9 cellular contexts compared by ENCODE assay signal in genomic region chr3:32175607-32176197, GRCh38.
DNase-seq lines count a peak whose midpoint lies in the region; ATAC-seq and TF ChIP-seq lines count a peak whose summit lies in the region.
"Had no signal": no experiment of that assay in that cellular context is flagged by ENCODE, and none has a peak within 500 bp of the region (broad histone marks: within the 10 kb centered on the region; RNA-seq: fewer than 3 reads in every experiment).

No MANE protein-coding gene starts in this region.

- H3K79me2 ChIP-seq in OCI-LY7 (ENCODE audit: insufficient read depth, low read depth, low read length): no peaks in the 10 kb centered on the region

- H3K4me3 Mint-ChIP-seq in activated T-helper 1 cell treated with anti-CD3 and anti-CD28 coated beads, Interleukin-12 subunit alpha, Interleukin-12 subunit beta, Interleukin-2, Interleukin-4 antibody, amounts not matched to agents 30 ng/mL and 10 ng/mL and 1 ng/mL, durations not matched to agents 14 hours and 24 hours and 36 hours: no peak overlapping the region
- H3K4me3 Mint-ChIP-seq: activated naive CD4-positive, alpha-beta T cell treated with anti-CD3 and anti-CD28 coated beads, Interleukin-2, amount 50 U/mL, for 24 hours had no signal

- TF ChIP-seq CTCF in HEK293 (tag by site-specific recombination; IDR thresholded peaks at IDR 0.05) (no peak), OCI-LY7 (conservative IDR thresholded peaks at IDR 0.05; ENCODE audit: low read length) (peak; percentile 93)

- peaks cover 9% of the 10 kb centered on the region for H3K9me3 Mint-ChIP-seq in activated T-helper 1 cell treated with anti-CD3 and anti-CD28 coated beads, Interleukin-12 subunit alpha, Interleukin-12 subunit beta, Interleukin-2, Interleukin-4 antibody, amounts not matched to agents 30 ng/mL and 10 ng/mL and 1 ng/mL, durations not matched to agents 14 hours and 24 hours and 36 hours

- no peaks in the 10 kb centered on the region for H4K20me1 ChIP-seq in OCI-LY7 (ENCODE audit: insufficient read depth, low read length)

- BruUV-seq in OCI-LY7 (replicated peaks; lab: Mats Ljungman, UMichigan): no TSS peak

- no peak overlapping the region for H3K27ac Mint-ChIP-seq in activated T-helper 1 cell treated with anti-CD3 and anti-CD28 coated beads, Interleukin-12 subunit alpha, Interleukin-12 subunit beta, Interleukin-2, Interleukin-4 antibody, amounts not matched to agents 30 ng/mL and 10 ng/mL and 1 ng/mL, durations not matched to agents 14 hours and 24 hours and 36 hours
- H3K27ac Mint-ChIP-seq: activated naive CD4-positive, alpha-beta T cell treated with anti-CD3 and anti-CD28 coated beads, Interleukin-2, amount 50 U/mL, for 24 hours had no signal

- CTCF ChIA-PET in HEK293 (lab: Yijun Ruan, JAX): interaction anchor here (0.6 to 2.9 kb wide), 19 partner anchors 11 to 539 kb away, joined by 3 to 12 read pairs (median 3); no protein-coding TSS in a partner anchor
- CTCF ChIA-PET in OCI-LY7 (lab: Charles Lee; ENCODE audit: unreplicated experiment): no interaction called here

- H3K27me3 Mint-ChIP-seq in activated T-helper 1 cell treated with anti-CD3 and anti-CD28 coated beads, Interleukin-12 subunit alpha, Interleukin-12 subunit beta, Interleukin-2, Interleukin-4 antibody, amounts not matched to agents 30 ng/mL and 10 ng/mL and 1 ng/mL, durations not matched to agents 14 hours and 24 hours and 36 hours (ENCODE audit: insufficient read depth): no peaks in the 10 kb centered on the region
- H3K27me3 Mint-ChIP-seq: activated naive CD4-positive, alpha-beta T cell treated with anti-CD3 and anti-CD28 coated beads, Interleukin-2, amount 50 U/mL, for 24 hours had no signal

- POLR2A ChIA-PET in HEK293 (lab: Yijun Ruan, JAX): no interaction called here
- POLR2A ChIA-PET in OCI-LY7 (lab: Charles Lee): interaction anchor here (0.7 to 1.0 kb wide), 2 partner anchors 15 to 475 kb away, joined by 3 to 4 read pairs; no protein-coding TSS in a partner anchor

- H3K36me3 ChIP-seq in HEK293 (ENCODE audit: control insufficient read depth in 2 of 2, insufficient read depth in 1 of 2, low read length in 2 of 2) (no peaks in the 10 kb centered on the region; a peak in 1 of 3 replicates), OCI-LY7 (ENCODE audit: insufficient read depth, low read length) (peaks cover 18% of the 10 kb centered on the region)

- no peak overlapping the region for H3K4me2 ChIP-seq in OCI-LY7 (ENCODE audit: low read length)

- DNase-seq in COR-L47 (lab: John Stamatoyannopoulos, UW) (peak; percentile 59), OCI-LY7 (ENCODE audit: low spot score) (peak; percentile 82), glomerular visceral epithelial cell (ENCODE audit: extremely low spot score) (peak; percentile 61), putamen (ENCODE audit: low spot score) (no peak)
- peak; percentile 32 for DNase-seq in activated T-helper 1 cell treated with anti-CD3 and anti-CD28 coated beads, Interleukin-12 subunit alpha, Interleukin-12 subunit beta, Interleukin-2, Interleukin-4 antibody, amounts not matched to agents 30 ng/mL and 10 ng/mL and 1 ng/mL, durations not matched to agents 14 hours and 24 hours and 36 hours (ENCODE audit: low spot score)
- DNase-seq in stimulated activated CD4-positive, alpha-beta T cell treated with anti-CD3 and anti-CD28 coated beads, Interleukin-12 subunit alpha, Interleukin-12 subunit beta, amount 100 ng/mL, for 4 hours: peak; percentile 46

- H3K4me1 Mint-ChIP-seq in activated T-helper 1 cell treated with anti-CD3 and anti-CD28 coated beads, Interleukin-12 subunit alpha, Interleukin-12 subunit beta, Interleukin-2, Interleukin-4 antibody, amounts not matched to agents 30 ng/mL and 10 ng/mL and 1 ng/mL, durations not matched to agents 14 hours and 24 hours and 36 hours (ENCODE audit: low read depth): peaks cover 12% of the 10 kb centered on the region

- intact Hi-C loops in OCI-LY7 (cut with micrococcal nuclease; ENCODE audit: unreplicated experiment): loop anchor here (2.0 to 5.0 kb wide), 2 partner anchors 65 to 292 kb away; no protein-coding TSS in a partner anchor
- intact Hi-C loops in activated T-helper 1 cell treated with anti-CD3 and anti-CD28 coated beads, Interleukin-12 subunit alpha, Interleukin-12 subunit beta, Interleukin-2, Interleukin-4 antibody, amounts not matched to agents 30 ng/mL and 10 ng/mL and 1 ng/mL, durations not matched to agents 14 hours and 24 hours and 36 hours (cut with micrococcal nuclease): loop anchor here (2.0 kb wide), 3 partner anchors 63 to 489 kb away; partner anchors contain the start of gene CMTM8

- no peak overlapping the region for H3K27ac ChIP-seq in HEK293 (ENCODE audit: extremely low read depth, low read depth, low read length)
- H3K27ac ChIP-seq in OCI-LY7 (ENCODE audit: low read depth, low read length, poor library complexity, severe bottlenecking): no peak overlapping the region

- no peak overlapping the region for H2AFZ ChIP-seq in OCI-LY7 (ENCODE audit: low read length)

- no peaks in the 10 kb centered on the region for H3K9me2 ChIP-seq in OCI-LY7 (ENCODE audit: insufficient read depth, low read length)

- no peak for ATAC-seq in GM21619 (IDR thresholded peaks at IDR 0.05; ENCODE audit: unreplicated experiment)

- H3K4me3 ChIP-seq in HEK293 (ENCODE audit: low read depth, low read length): no peak overlapping the region
- no peak overlapping the region for H3K4me3 ChIP-seq in OCI-LY7 (ENCODE audit: low read depth, low read length, poor library complexity, severe bottlenecking)

- H3K9me3 ChIP-seq in HEK293 (ENCODE audit: control insufficient read depth, insufficient read depth, low read depth, low read length) (no peaks in the 10 kb centered on the region), OCI-LY7 (ENCODE audit: low read length) (peaks cover 21% of the 10 kb centered on the region)

- H3K4me1 ChIP-seq in HEK293 (ENCODE audit: control insufficient read depth, insufficient read depth, low read length): no peaks in the 10 kb centered on the region
- H3K4me1 ChIP-seq in OCI-LY7 (ENCODE audit: insufficient read depth, low read length, poor library complexity, severe bottlenecking): no peaks in the 10 kb centered on the region

- H3K36me3 Mint-ChIP-seq in activated T-helper 1 cell treated with anti-CD3 and anti-CD28 coated beads, Interleukin-12 subunit alpha, Interleukin-12 subunit beta, Interleukin-2, Interleukin-4 antibody, amounts not matched to agents 30 ng/mL and 10 ng/mL and 1 ng/mL, durations not matched to agents 14 hours and 24 hours and 36 hours (ENCODE audit: low read depth): peaks cover 7% of the 10 kb centered on the region

TF ChIP-seq in HEK293, 187 proteins besides CTCF, POLR2A, EP300 and RAD21:
- TF ChIP-seq ZNF473 (tag by site-specific recombination; IDR thresholded peaks at IDR 0.05) (no peak), PRDM4 (tag by site-specific recombination; IDR thresholded peaks at IDR 0.05) (no peak), ZNF654 (tag by site-specific recombination; IDR thresholded peaks at IDR 0.05; ENCODE audit: low read depth) (peak; percentile 43; the same call in 1 of the 2 replicates)
